In the genomic region with DNA sequence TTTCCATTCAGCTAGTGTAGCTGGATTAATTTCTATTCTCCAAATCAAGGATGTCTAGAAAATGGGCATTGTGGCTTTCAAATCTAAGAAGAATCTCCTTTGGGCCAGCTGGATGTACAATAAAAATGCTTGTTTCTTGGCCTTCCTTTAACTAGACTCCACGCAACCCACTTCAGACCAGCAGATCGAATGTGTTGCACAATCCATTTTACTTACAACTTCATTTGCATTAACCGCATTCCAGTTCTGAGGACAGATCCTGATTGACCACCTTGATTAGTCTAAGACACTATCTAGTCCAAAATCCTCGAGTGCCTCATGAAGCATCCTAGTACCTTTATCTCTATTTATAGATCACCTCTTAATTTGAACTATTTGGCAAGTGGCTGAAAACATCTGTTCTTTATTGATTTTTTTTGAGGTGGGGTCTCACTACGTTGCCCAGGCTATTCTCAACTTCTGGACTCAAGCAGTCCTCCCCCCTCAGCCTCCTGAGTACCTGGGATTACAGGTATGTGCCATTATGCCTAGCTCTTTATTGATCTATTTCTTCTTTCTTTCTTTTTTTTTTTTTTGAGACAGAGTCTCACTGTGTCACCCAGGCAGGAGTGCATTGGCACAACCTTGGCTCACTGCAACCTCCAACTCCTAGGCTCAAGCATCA, we compare ENCODE assay signal across 27 cellular contexts.
"Had no signal": no experiment of that assay in that cellular context is flagged by ENCODE, and none has a peak within 500 bp of the region (broad histone marks: within the 10 kb centered on the region; RNA-seq: fewer than 3 reads in every experiment).

No MANE protein-coding gene starts in this region.

- H2AFZ ChIP-seq: parathyroid adenoma had no signal

- DNase-seq: heart left ventricle; hypothalamus; immature natural killer cell; left ventricle myocardium inferior; mesenchymal stem cell; naive thymus-derived CD8-positive, alpha-beta T cell; occipital lobe; psoas muscle; stimulated activated CD4-positive, alpha-beta T cell treated with anti-CD3 and anti-CD28 coated beads, Interleukin-12 subunit alpha, Interleukin-12 subunit beta, amount 100 ng/mL, for 4 hours; stimulated activated CD4-positive, alpha-beta T cell treated with anti-CD3 and anti-CD28 coated beads, Interleukin-15, amount 100 ng/mL, for 24 hours; stimulated activated CD4-positive, alpha-beta T cell treated with anti-CD3 and anti-CD28 coated beads, Interleukin-2, amount 100 ng/mL, for 24 hours; stimulated activated CD4-positive, alpha-beta T cell treated with anti-CD3 and anti-CD28 coated beads, Interleukin-4, amount 100 ng/mL, for 1 hour; stimulated activated naive CD4-positive, alpha-beta T cell; upper lobe of left lung had no signal

- H3K4me1 Mint-ChIP-seq: immature natural killer cell had no signal

- ATAC-seq: naive thymus-derived CD8-positive, alpha-beta T cell; psoas muscle; sciatic nerve; stimulated activated effector memory CD8-positive, alpha-beta T cell treated with anti-CD3 and anti-CD28 coated beads, Interleukin-12 subunit alpha, Interleukin-12 subunit beta, amount 100 ng/mL, for 72 hours had no signal

- H3K79me2 ChIP-seq: parathyroid adenoma had no signal

- H3K36me3 ChIP-seq: thoracic aorta, vagina had no signal

- H3K4me1 ChIP-seq: psoas muscle had no signal

- H3K9me3 ChIP-seq: heart left ventricle, left ventricle myocardium inferior, neutrophil, psoas muscle, suprapubic skin, thoracic aorta, tibial nerve, upper lobe of left lung, vagina had no signal

- H3K27ac Mint-ChIP-seq: immature natural killer cell; nephron; stimulated activated effector memory CD8-positive, alpha-beta T cell treated with anti-CD3 and anti-CD28 coated beads, Interleukin-12 subunit alpha, Interleukin-12 subunit beta, amount 100 ng/mL, for 72 hours; stimulated activated naive CD8-positive, alpha-beta T cell treated with anti-CD3 and anti-CD28 coated beads, Interleukin-15, Interleukin-2, amounts not matched to agents 100 ng/mL and 50 ng/mL, for 24 hours had no signal

- H3K27me3 ChIP-seq: heart left ventricle, neutrophil, suprapubic skin, tibial nerve, upper lobe of left lung, vagina had no signal

- H3K4me3 ChIP-seq: heart left ventricle, left ventricle myocardium inferior, psoas muscle, skin epidermis, suprapubic skin, thoracic aorta, tibial nerve, upper lobe of left lung, vagina had no signal

- H3K27me3 Mint-ChIP-seq: naive thymus-derived CD8-positive, alpha-beta T cell; stimulated activated naive CD8-positive, alpha-beta T cell treated with anti-CD3 and anti-CD28 coated beads, Interleukin-15, Interleukin-2, amounts not matched to agents 100 ng/mL and 50 ng/mL, for 24 hours had no signal

- H3K9me3 Mint-ChIP-seq: immature natural killer cell; naive thymus-derived CD8-positive, alpha-beta T cell; nephron; neural crest cell; stimulated activated effector memory CD8-positive, alpha-beta T cell treated with anti-CD3 and anti-CD28 coated beads, Interleukin-12 subunit alpha, Interleukin-12 subunit beta, amount 100 ng/mL, for 72 hours; stimulated activated naive CD8-positive, alpha-beta T cell treated with anti-CD3 and anti-CD28 coated beads, Interleukin-15, Interleukin-2, amounts not matched to agents 100 ng/mL and 50 ng/mL, for 24 hours had no signal

- FAIRE-seq: islet of Langerhans had no signal

- H3K9ac ChIP-seq: parathyroid adenoma had no signal

- H3K27ac ChIP-seq: heart left ventricle, left ventricle myocardium inferior, neutrophil, parathyroid adenoma, psoas muscle, suprapubic skin, thoracic aorta, tibial nerve, vagina had no signal

- H3K4me3 Mint-ChIP-seq: immature natural killer cell; naive thymus-derived CD8-positive, alpha-beta T cell; nephron; neural crest cell; stimulated activated effector memory CD8-positive, alpha-beta T cell treated with anti-CD3 and anti-CD28 coated beads, Interleukin-12 subunit alpha, Interleukin-12 subunit beta, amount 100 ng/mL, for 72 hours; stimulated activated naive CD8-positive, alpha-beta T cell treated with anti-CD3 and anti-CD28 coated beads, Interleukin-15, Interleukin-2, amounts not matched to agents 100 ng/mL and 50 ng/mL, for 24 hours had no signal
